ENCODE assay signal across 16 cellular contexts in genomic region chr2:113762377-113763118, GRCh38. TPM values are rescaled to one million over a fixed set of nuclear protein-coding genes. Genes with fewer than 3 reads are reported as not detected.
DNase-seq lines count a peak whose midpoint lies in the region; ATAC-seq, FAIRE-seq and TF ChIP-seq lines count a peak whose summit lies in the region.
"Had no signal": no experiment of that assay in that cellular context is flagged by ENCODE, and none has a peak within 500 bp of the region (broad histone marks: within the 10 kb centered on the region; RNA-seq: fewer than 3 reads in every experiment).

No MANE protein-coding gene starts in this region.

- H3K4me3 ChIP-seq in cardiac fibroblast (replicated peaks in 1 of 2; ENCODE audit: low read depth in 2 of 2, low read length in 2 of 2): no peak overlapping the region
- H3K4me3 ChIP-seq in mesenchymal stem cell (ENCODE audit: insufficient read depth in 1 of 2, low read depth in 1 of 2, low read length in 2 of 2): peak overlapping the region in 1 of 2 experiments; percentile 28
- H3K4me3 ChIP-seq: BLaER1, K562, lung, SK-N-MC had no signal

- no peak for FAIRE-seq in HTR-8/SVneo (lab: Jason Lieb, UNC)
- FAIRE-seq: K562 had no signal

- H3K9ac ChIP-seq in mesenchymal stem cell (ENCODE audit: low read length): peak overlapping the region; percentile 67
- H3K9ac ChIP-seq: BLaER1 had no signal

- H3K36me3 Mint-ChIP-seq in CD4-positive, alpha-beta T cell (ENCODE audit: low read depth): no peaks in the 10 kb centered on the region

- H2BK12ac ChIP-seq in mesenchymal stem cell (ENCODE audit: low read length in 2 of 2): peak overlapping the region; percentile 75 to 97

- peak overlapping the region; percentile 91 for H2BK5ac ChIP-seq in mesenchymal stem cell (ENCODE audit: low read depth, low read length, poor library complexity, severe bottlenecking)

- H3K18ac ChIP-seq in mesenchymal stem cell (ENCODE audit: low read depth in 1 of 2, low read length in 2 of 2): peak overlapping the region in 1 of 2 experiments; percentile 67

- H3K9me3 Mint-ChIP-seq in CD4-positive, alpha-beta T cell: peaks cover 2% of the 10 kb centered on the region

- H3K27ac ChIP-seq in mesenchymal stem cell (ENCODE audit: low read length, poor library complexity, severe bottlenecking): peak overlapping the region; percentile 89
- H3K27ac ChIP-seq in CD4-positive, alpha-beta T cell (ENCODE audit: low read depth, low read length): no peak overlapping the region
- H3K27ac ChIP-seq: BLaER1, SK-N-MC had no signal

- no peak overlapping the region for H3K27ac Mint-ChIP-seq in CD4-positive, alpha-beta T cell
- H3K27ac Mint-ChIP-seq: activated B cell treated with CpG ODN at 0.5 μM for 24 hours; activated naive CD8-positive, alpha-beta T cell had no signal

- no peaks in the 10 kb centered on the region for H3K9me3 ChIP-seq in mesenchymal stem cell (ENCODE audit: control insufficient read depth, low read length)
- H3K9me3 ChIP-seq in CD4-positive, alpha-beta T cell (ENCODE audit: control insufficient read depth, low read length): no peaks in the 10 kb centered on the region

- H4K8ac ChIP-seq in mesenchymal stem cell (ENCODE audit: low read length): no peak overlapping the region

- peak overlapping the region; percentile 94 for H2AK5ac ChIP-seq in mesenchymal stem cell (ENCODE audit: low read length, severe bottlenecking)

- no peak overlapping the region for H3K4ac ChIP-seq in mesenchymal stem cell (ENCODE audit: low read depth in 1 of 2, low read length in 2 of 2)

- H4K91ac ChIP-seq in mesenchymal stem cell (ENCODE audit: low read length): peak overlapping the region; percentile 44

- H3K4me2 ChIP-seq in mesenchymal stem cell (ENCODE audit: low read length, poor library complexity, severe bottlenecking): no peak overlapping the region
- H3K4me2 ChIP-seq: BLaER1 had no signal

- H3K36me3 ChIP-seq in mesenchymal stem cell (ENCODE audit: control insufficient read depth in 1 of 2, insufficient read depth in 2 of 2, low read depth in 1 of 2, low read length in 2 of 2): no peaks in the 10 kb centered on the region
- H3K36me3 ChIP-seq: BLaER1 had no signal

- H3K4me1 Mint-ChIP-seq in CD4-positive, alpha-beta T cell (ENCODE audit: low read depth): no peaks in the 10 kb centered on the region

- intact Hi-C loops in CD4-positive, alpha-beta T cell (cut with DNase I, micrococcal nuclease): no loop called here

- no peak for TF ChIP-seq CTCF in cardiac fibroblast (IDR thresholded peaks at IDR 0.05; ENCODE audit: low read depth, low read length)
- TF ChIP-seq CTCF in CD4-positive, alpha-beta T cell (IDR thresholded peaks at IDR 0.05): no peak

- POLR2A ChIA-PET in CD4-positive, alpha-beta T cell (lab: Charles Lee): no interaction called here

- no peak overlapping the region for H2AFZ ChIP-seq in mesenchymal stem cell (ENCODE audit: low read depth, low read length)

- H3K79me1 ChIP-seq in mesenchymal stem cell (replicated peaks; ENCODE audit: low read length, poor library complexity, severe bottlenecking): no peaks in the 10 kb centered on the region

- CTCF ChIA-PET in CD4-positive, alpha-beta T cell (lab: Charles Lee): no interaction called here

- H3K14ac ChIP-seq in mesenchymal stem cell (ENCODE audit: low read length in 2 of 2): no peak overlapping the region

- no peaks in the 10 kb centered on the region for H3K27me3 ChIP-seq in mesenchymal stem cell (ENCODE audit: control insufficient read depth in 1 of 2, insufficient read depth in 1 of 2, low read length in 2 of 2)
- H3K27me3 ChIP-seq in CD4-positive, alpha-beta T cell (ENCODE audit: control insufficient read depth, insufficient read depth, low read length): no peaks in the 10 kb centered on the region
- H3K27me3 ChIP-seq: BLaER1 had no signal

- H2BK15ac ChIP-seq in mesenchymal stem cell (ENCODE audit: low read depth, poor library complexity, severe bottlenecking): peak overlapping the region; percentile 21

- ATAC-seq in HG02759 (IDR thresholded peaks at IDR 0.05; ENCODE audit: unreplicated experiment): no peak
- no peak for ATAC-seq in CD4-positive, alpha-beta T cell (ENCODE audit: poor library complexity)
- ATAC-seq: K562; stimulated activated naive CD8-positive, alpha-beta T cell treated with anti-CD3 and anti-CD28 coated beads, Interleukin-15, Interleukin-2, amounts not matched to agents 100 U/mL and 50 U/mL, for 24 hours had no signal

- no peaks in the 10 kb centered on the region for H3K27me3 Mint-ChIP-seq in CD4-positive, alpha-beta T cell
- H3K27me3 Mint-ChIP-seq: activated B cell treated with CpG ODN at 0.5 μM for 24 hours; activated naive CD8-positive, alpha-beta T cell had no signal

- DNase-seq in AG08396 (ENCODE audit: low spot score) (peak; percentile 39), HTR-8/SVneo (ENCODE audit: insufficient read length, low spot score) (peak; percentile 29), cardiac fibroblast (ENCODE audit: low read depth in 2 of 2) (peak; percentile 81 to 89), mesenchymal stem cell (peak; percentile 61), T-helper 9 cell (no peak)
- no peak for DNase-seq in stimulated activated CD4-positive, alpha-beta T cell treated with anti-CD3 and anti-CD28 coated beads, Interleukin-2, amount 100 ng/mL, for 24 hours
- DNase-seq in CD4-positive, alpha-beta T cell: no peak
- DNase-seq: activated B cell treated with CpG ODN at 0.5 μM for 24 hours; NCI-H1930; stimulated activated naive CD8-positive, alpha-beta T cell treated with anti-CD3 and anti-CD28 coated beads, Interleukin-15, Interleukin-2, amounts not matched to agents 100 U/mL and 50 U/mL, for 24 hours had no signal

- no peak overlapping the region for H3K4me3 Mint-ChIP-seq in CD4-positive, alpha-beta T cell
- H3K4me3 Mint-ChIP-seq: activated B cell treated with CpG ODN at 0.5 μM for 24 hours; activated naive CD8-positive, alpha-beta T cell had no signal

- no peak overlapping the region for H3K23ac ChIP-seq in mesenchymal stem cell (ENCODE audit: low read length in 2 of 2)

- H3K4me1 ChIP-seq in mesenchymal stem cell (ENCODE audit: control insufficient read depth, insufficient read depth, low read depth, low read length): peaks cover 3% of the 10 kb centered on the region

- H2BK120ac ChIP-seq in mesenchymal stem cell (ENCODE audit: low read depth, low read length): peak overlapping the region; percentile 22

- WGBS in mesenchymal stem cell: 0% methylated on average over 1 of the region's 3 CpGs

RNA-seq across cellular contexts. Expression of gene SLC35F5, which starts 6.1 kb away (rescaled TPM):
- 46.0 TPM for polyA plus RNA-seq in mesenchymal stem cell (2013, experiment 1 of 2)
- 48.9 TPM for polyA plus RNA-seq in mesenchymal stem cell (2013, experiment 2 of 2)
- total RNA-seq in CD4-positive, alpha-beta T cell: 10 to 100 TPM; 18.3 to 19.2 TPM

Comparison
In these comparisons a context has a peak if more than half of its experiments do, and no peak if none do; other contexts are left out.
1. DNase-seq: peak in AG08396 (single experiment), HTR-8/SVneo (single experiment), cardiac fibroblast (2 of 2) and mesenchymal stem cell (single experiment); none in stimulated activated CD4-positive, alpha-beta T cell treated with anti-CD3 and anti-CD28 coated beads, Interleukin-2, amount 100 ng/mL, for 24 hours (0 of 2), T-helper 9 cell (single experiment) and CD4-positive, alpha-beta T cell (0 of 10).